ENCODE assay signal across 23 cellular contexts in genomic region chr11:26801601-26802000, GRCh38.
"Had no signal": no experiment of that assay in that cellular context is flagged by ENCODE, and none has a peak within 500 bp of the region (broad histone marks: within the 10 kb centered on the region; RNA-seq: fewer than 3 reads in every experiment).

No MANE protein-coding gene starts in this region.

- ATAC-seq: HepG2, Panc1, PC-3 had no signal

- H3K9me3 ChIP-seq: MG63 had no signal

- H3K36me3 ChIP-seq: MG63 had no signal

- DNase-seq: IMR-90, Karpas-422, KG1, MG63, NCI-H1092, NCI-H1105 treated with DMSO at 0.1 percent for 48 hours, NCI-H1417 treated with DMSO at 0.1 percent for 48 hours, NCI-H146, NCI-H1694 treated with DMSO at 0.1 percent for 48 hours, NCI-H1930, NCI-H2081 treated with DMSO at 0.1 percent for 48 hours, NCI-H2171, NCI-H226, NCI-H446, NCI-H510A, NCI-H524 treated with DMSO at 0.1 percent for 48 hours, NCI-H69, NCI-H774, PC-3, SHP77 had no signal

- H3K27ac ChIP-seq: RWPE1 had no signal

- H3K27me3 ChIP-seq: MG63 had no signal

- H3K4me3 ChIP-seq: MG63 had no signal
